Comparison of ENCODE assay signal across 26 cellular contexts in genomic region chr7:4233621-4234497, GRCh38.
"Had no signal": no experiment of that assay in that cellular context is flagged by ENCODE, and none has a peak within 500 bp of the region (broad histone marks: within the 10 kb centered on the region; RNA-seq: fewer than 3 reads in every experiment).

No MANE protein-coding gene starts in this region.

- H3K36me3 ChIP-seq: brain microvascular endothelial cell, Peyer's patch, SJCRH30 had no signal

- H3K4me3 ChIP-seq: K562, Peyer's patch, SJCRH30 had no signal

- ATAC-seq: activated T-cell treated with anti-CD3 and anti-CD28 coated beads, Interleukin-2, amount 50 U/mL, for 4 hours; K562 had no signal

- H3K27ac Mint-ChIP-seq: activated CD4-positive, alpha-beta memory T cell treated with anti-CD3 and anti-CD28 coated beads for 36 hours; activated CD4-positive, alpha-beta T cell treated with anti-CD3 and anti-CD28 coated beads, Interleukin-2, amount 10 ng/mL, durations not matched to agents 7 days and 5 days; activated naive CD4-positive, alpha-beta T cell treated with anti-CD3 and anti-CD28 coated beads, Interleukin-2, amount 10 ng/mL, durations not matched to agents 7 days and 5 days; activated naive CD8-positive, alpha-beta T cell treated with anti-CD3 and anti-CD28 coated beads for 36 hours had no signal

- H3K9me3 ChIP-seq: Peyer's patch, SJCRH30, SK-N-SH had no signal

- H3K27ac ChIP-seq: brain microvascular endothelial cell, Peyer's patch, RWPE1, SJCRH30, VCaP had no signal

- DNase-seq: activated CD4-positive, alpha-beta memory T cell treated with anti-CD3 and anti-CD28 coated beads for 36 hours; activated CD4-positive, alpha-beta T cell treated with anti-CD3 and anti-CD28 coated beads, Interleukin-2, amount 10 ng/mL, durations not matched to agents 7 days and 5 days; activated CD4-positive, CD25-positive, alpha-beta regulatory T cell; activated CD8-positive, alpha-beta memory T cell treated with anti-CD3 and anti-CD28 coated beads for 24 hours; activated gamma-delta T cell treated with Interleukin-2 at 50 U/mL for 16 hours; activated naive CD4-positive, alpha-beta T cell treated with anti-CD3 and anti-CD28 coated beads, Interleukin-2, amount 10 ng/mL, durations not matched to agents 7 days and 5 days; activated naive CD8-positive, alpha-beta T cell treated with anti-CD3 and anti-CD28 coated beads for 36 hours; activated T-cell treated with anti-CD3 and anti-CD28 coated beads, Interleukin-2, amount 50 U/mL, for 4 hours; brain microvascular endothelial cell; Karpas-422; MM.1S; NCI-H1105; NCI-H1436; NCI-H187; NCI-H2081; NCI-H510A treated with DMSO at 0.1 percent for 48 hours; NCI-H69; NK-92 treated with Interleukin-12 subunit alpha and Interleukin-12 subunit beta, amount 100 ng/mL, for 24 hours; Peyer's patch; Right ventricle myocardium superior; SJCRH30; SK-N-SH; T-helper 1 cell had no signal

- H3K4me3 Mint-ChIP-seq: activated CD4-positive, alpha-beta memory T cell treated with anti-CD3 and anti-CD28 coated beads for 36 hours; activated CD4-positive, alpha-beta T cell treated with anti-CD3 and anti-CD28 coated beads, Interleukin-2, amount 10 ng/mL, durations not matched to agents 7 days and 5 days; activated naive CD4-positive, alpha-beta T cell treated with anti-CD3 and anti-CD28 coated beads, Interleukin-2, amount 10 ng/mL, durations not matched to agents 7 days and 5 days; activated naive CD8-positive, alpha-beta T cell treated with anti-CD3 and anti-CD28 coated beads for 36 hours; activated T-cell treated with anti-CD3 and anti-CD28 coated beads, Interleukin-2, amount 50 U/mL, for 4 hours had no signal

- H3K36me3 Mint-ChIP-seq: activated CD4-positive, alpha-beta memory T cell treated with anti-CD3 and anti-CD28 coated beads for 36 hours; activated naive CD4-positive, alpha-beta T cell treated with anti-CD3 and anti-CD28 coated beads, Interleukin-2, amount 10 ng/mL, durations not matched to agents 7 days and 5 days; activated naive CD8-positive, alpha-beta T cell treated with anti-CD3 and anti-CD28 coated beads for 36 hours had no signal

- H3K9me3 Mint-ChIP-seq: activated CD4-positive, alpha-beta memory T cell treated with anti-CD3 and anti-CD28 coated beads for 36 hours; activated CD4-positive, alpha-beta T cell treated with anti-CD3 and anti-CD28 coated beads, Interleukin-2, amount 10 ng/mL, durations not matched to agents 7 days and 5 days; activated naive CD4-positive, alpha-beta T cell treated with anti-CD3 and anti-CD28 coated beads, Interleukin-2, amount 10 ng/mL, durations not matched to agents 7 days and 5 days; activated naive CD8-positive, alpha-beta T cell treated with anti-CD3 and anti-CD28 coated beads for 36 hours; activated T-cell treated with anti-CD3 and anti-CD28 coated beads, Interleukin-2, amount 50 U/mL, for 4 hours had no signal

- H3K27me3 ChIP-seq: brain microvascular endothelial cell, Peyer's patch had no signal

- H3K27me3 Mint-ChIP-seq: activated CD4-positive, alpha-beta memory T cell treated with anti-CD3 and anti-CD28 coated beads for 36 hours; activated CD4-positive, alpha-beta T cell treated with anti-CD3 and anti-CD28 coated beads, Interleukin-2, amount 10 ng/mL, durations not matched to agents 7 days and 5 days; activated naive CD4-positive, alpha-beta T cell treated with anti-CD3 and anti-CD28 coated beads, Interleukin-2, amount 10 ng/mL, durations not matched to agents 7 days and 5 days; activated naive CD8-positive, alpha-beta T cell treated with anti-CD3 and anti-CD28 coated beads for 36 hours had no signal

- H3K4me1 ChIP-seq: Peyer's patch, SJCRH30 had no signal

- H3K4me1 Mint-ChIP-seq: activated CD4-positive, alpha-beta T cell treated with anti-CD3 and anti-CD28 coated beads, Interleukin-2, amount 10 ng/mL, durations not matched to agents 7 days and 5 days; activated naive CD4-positive, alpha-beta T cell treated with anti-CD3 and anti-CD28 coated beads, Interleukin-2, amount 10 ng/mL, durations not matched to agents 7 days and 5 days; activated naive CD8-positive, alpha-beta T cell treated with anti-CD3 and anti-CD28 coated beads for 36 hours had no signal
